ENCODE assay signal across 1 cellular context in the genomic region with DNA sequence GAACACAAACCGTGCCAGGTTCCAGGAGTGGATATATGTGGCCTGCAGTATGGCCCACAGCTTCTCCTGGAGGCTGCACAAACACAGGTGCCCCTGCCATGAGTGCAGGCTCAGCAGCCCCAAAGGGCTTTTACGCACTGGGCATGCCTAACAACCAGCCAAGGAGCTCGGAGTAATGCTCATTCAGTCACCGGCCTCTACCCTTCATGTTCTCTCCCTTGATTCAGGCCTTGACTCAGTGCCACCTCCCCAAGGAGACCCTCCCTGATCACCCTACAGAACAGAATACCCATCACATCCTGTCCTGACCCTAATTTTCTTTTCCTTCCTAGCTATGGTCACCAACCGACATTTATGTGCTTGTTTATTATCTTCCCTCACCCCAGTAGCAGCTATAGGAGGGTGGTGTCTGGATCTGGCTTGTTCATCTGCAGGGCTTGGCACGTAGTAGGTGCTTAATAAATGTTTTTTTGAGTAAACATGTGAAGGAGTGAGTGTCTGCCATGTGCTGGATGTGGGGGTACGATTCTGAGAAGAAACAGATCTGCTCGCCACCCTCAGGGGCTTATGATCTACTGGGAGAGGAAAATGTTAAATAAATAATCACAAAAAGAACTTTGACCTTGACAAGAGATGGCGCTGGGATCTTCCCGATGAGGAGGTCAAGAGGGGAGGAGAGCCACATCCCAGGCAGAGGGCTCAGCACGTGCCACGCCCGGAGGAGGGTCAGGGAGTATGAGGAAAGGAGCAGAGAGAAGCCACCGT.
TF ChIP-seq lines count a peak whose summit lies in the region.

No MANE protein-coding gene starts in this region.

TF ChIP-seq in HepG2, 621 proteins besides CTCF, POLR2A, EP300 and RAD21 (continued from another document and continues in another):
- TF ChIP-seq SMC3 (IDR thresholded peaks at IDR 0.05; ENCODE audit: low read length) (0 out of 2 replicates have a peak, but pooled peaks have one; percentile 5), ARID5B (CRISPR knock-in tag; IDR thresholded peaks at IDR 0.05) (peak; percentile 86), HMG20A (CRISPR knock-in tag; IDR thresholded peaks at IDR 0.05; ENCODE audit: borderline replicate concordance) (peak; percentile 62; the same call in 1 of the 2 replicates), ZXDC (CRISPR knock-in tag; IDR thresholded peaks at IDR 0.05) (no peak), NR2F1 (CRISPR knock-in tag; IDR thresholded peaks at IDR 0.05) (peak; percentile 54 to 74; a peak in 3 of 4 replicates), ZNF737 (CRISPR knock-in tag; IDR thresholded peaks at IDR 0.05; ENCODE audit: borderline replicate concordance) (no peak), MXD4 (CRISPR knock-in tag; IDR thresholded peaks at IDR 0.05) (0 out of 2 replicates have a peak, but pooled peaks have one; percentile 45), ZNF788 (CRISPR knock-in tag; IDR thresholded peaks at IDR 0.05; ENCODE audit: borderline replicate concordance) (0 out of 2 replicates have a peak, but pooled peaks have one; percentile 64), ZNF354B (CRISPR knock-in tag; IDR thresholded peaks at IDR 0.05) (no peak), PITX1 (CRISPR knock-in tag; IDR thresholded peaks at IDR 0.05) (no peak; the same call in 1 of the 2 replicates), REPIN1 (CRISPR knock-in tag; IDR thresholded peaks at IDR 0.05; ENCODE audit: borderline replicate concordance, low read depth) (no peak), PRDM4 (CRISPR knock-in tag; IDR thresholded peaks at IDR 0.05; ENCODE audit: borderline replicate concordance) (no peak), HINFP (CRISPR knock-in tag; IDR thresholded peaks at IDR 0.05; ENCODE audit: low read depth) (no peak), FOSL2 (CRISPR knock-in tag; IDR thresholded peaks at IDR 0.05) (peak; percentile 28; the same call in 1 of the 2 replicates), PHF8 (CRISPR knock-in tag; IDR thresholded peaks at IDR 0.05) (no peak), FOXO1 (CRISPR knock-in tag; IDR thresholded peaks at IDR 0.05) (0 out of 2 replicates have a peak, but pooled peaks have one; percentile 18), FOXA3 (CRISPR knock-in tag; IDR thresholded peaks at IDR 0.05) (peak; percentile 44; the same call in 1 of the 2 replicates), ZNF768 (CRISPR knock-in tag; IDR thresholded peaks at IDR 0.05) (0 out of 2 replicates have a peak, but pooled peaks have one; percentile 26), FOXC1 (CRISPR knock-in tag; IDR thresholded peaks at IDR 0.05; ENCODE audit: borderline replicate concordance) (peak; percentile 26; the same call in 1 of the 2 replicates), GZF1 (CRISPR knock-in tag; IDR thresholded peaks at IDR 0.05) (no peak), KLF12 (CRISPR knock-in tag; IDR thresholded peaks at IDR 0.05; ENCODE audit: borderline replicate concordance) (no peak), MEIS1 (CRISPR knock-in tag; IDR thresholded peaks at IDR 0.05; ENCODE audit: borderline replicate concordance) (no peak), MYPOP (CRISPR knock-in tag; IDR thresholded peaks at IDR 0.05) (no peak), TGIF2 (CRISPR knock-in tag; IDR thresholded peaks at IDR 0.05) (no peak), HHEX (CRISPR knock-in tag; IDR thresholded peaks at IDR 0.05) (no peak), ZNF878 (CRISPR knock-in tag; IDR thresholded peaks at IDR 0.05) (peak; percentile 76; the same call in 1 of the 2 replicates), SAP130 (CRISPR knock-in tag; IDR thresholded peaks at IDR 0.05; ENCODE audit: low read depth) (peak; percentile 50; the same call in 1 of the 2 replicates), ZNF501 (CRISPR knock-in tag; IDR thresholded peaks at IDR 0.05) (0 out of 2 replicates have a peak, but pooled peaks have one; percentile 25)
- TF ChIP-seq, protein P1, sequence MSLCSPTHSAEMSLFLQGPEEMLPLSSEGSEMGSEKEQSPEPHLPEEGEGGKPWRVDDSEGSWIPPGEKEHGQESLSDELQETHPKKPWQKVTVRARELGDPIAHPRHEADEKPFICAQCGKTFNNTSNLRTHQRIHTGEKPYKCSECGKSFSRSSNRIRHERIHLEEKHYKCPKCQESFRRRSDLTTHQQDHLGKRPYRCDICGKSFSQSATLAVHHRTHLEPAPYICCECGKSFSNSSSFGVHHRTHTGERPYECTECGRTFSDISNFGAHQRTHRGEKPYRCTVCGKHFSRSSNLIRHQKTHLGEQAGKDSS (CRISPR knock-in tag; IDR thresholded peaks at IDR 0.05; ENCODE audit: borderline replicate concordance, low read depth): no peak
- TF ChIP-seq, protein P2, sequence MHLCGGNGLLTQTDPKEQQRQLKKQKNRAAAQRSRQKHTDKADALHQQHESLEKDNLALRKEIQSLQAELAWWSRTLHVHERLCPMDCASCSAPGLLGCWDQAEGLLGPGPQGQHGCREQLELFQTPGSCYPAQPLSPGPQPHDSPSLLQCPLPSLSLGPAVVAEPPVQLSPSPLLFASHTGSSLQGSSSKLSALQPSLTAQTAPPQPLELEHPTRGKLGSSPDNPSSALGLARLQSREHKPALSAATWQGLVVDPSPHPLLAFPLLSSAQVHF (CRISPR knock-in tag; IDR thresholded peaks at IDR 0.05): no peak
- TF ChIP-seq, protein P3, sequence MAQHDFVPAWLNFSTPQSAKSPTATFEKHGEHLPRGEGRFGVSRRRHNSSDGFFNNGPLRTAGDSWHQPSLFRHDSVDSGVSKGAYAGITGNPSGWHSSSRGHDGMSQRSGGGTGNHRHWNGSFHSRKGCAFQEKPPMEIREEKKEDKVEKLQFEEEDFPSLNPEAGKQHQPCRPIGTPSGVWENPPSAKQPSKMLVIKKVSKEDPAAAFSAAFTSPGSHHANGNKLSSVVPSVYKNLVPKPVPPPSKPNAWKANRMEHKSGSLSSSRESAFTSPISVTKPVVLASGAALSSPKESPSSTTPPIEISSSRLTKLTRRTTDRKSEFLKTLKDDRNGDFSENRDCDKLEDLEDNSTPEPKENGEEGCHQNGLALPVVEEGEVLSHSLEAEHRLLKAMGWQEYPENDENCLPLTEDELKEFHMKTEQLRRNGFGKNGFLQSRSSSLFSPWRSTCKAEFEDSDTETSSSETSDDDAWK (CRISPR knock-in tag; IDR thresholded peaks at IDR 0.05): no peak
- TF ChIP-seq, protein P4, sequence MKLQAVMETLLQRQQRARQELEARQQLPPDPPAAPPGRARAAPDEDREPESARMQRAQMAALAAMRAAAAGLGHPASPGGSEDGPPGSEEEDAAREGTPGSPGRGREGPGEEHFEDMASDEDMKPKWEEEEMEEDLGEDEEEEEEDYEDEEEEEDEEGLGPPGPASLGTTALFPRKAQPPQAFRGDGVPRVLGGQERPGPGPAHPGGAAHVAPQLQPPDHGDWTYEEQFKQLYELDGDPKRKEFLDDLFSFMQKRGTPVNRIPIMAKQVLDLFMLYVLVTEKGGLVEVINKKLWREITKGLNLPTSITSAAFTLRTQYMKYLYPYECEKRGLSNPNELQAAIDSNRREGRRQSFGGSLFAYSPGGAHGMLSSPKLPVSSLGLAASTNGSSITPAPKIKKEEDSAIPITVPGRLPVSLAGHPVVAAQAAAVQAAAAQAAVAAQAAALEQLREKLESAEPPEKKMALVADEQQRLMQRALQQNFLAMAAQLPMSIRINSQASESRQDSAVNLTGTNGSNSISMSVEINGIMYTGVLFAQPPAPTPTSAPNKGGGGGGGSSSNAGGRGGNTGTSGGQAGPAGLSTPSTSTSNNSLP (IDR thresholded peaks at IDR 0.05; ENCODE audit: low read depth, low read length): 0 out of 2 replicates have a peak, but pooled peaks have one; percentile 32
- TF ChIP-seq, protein P5, sequence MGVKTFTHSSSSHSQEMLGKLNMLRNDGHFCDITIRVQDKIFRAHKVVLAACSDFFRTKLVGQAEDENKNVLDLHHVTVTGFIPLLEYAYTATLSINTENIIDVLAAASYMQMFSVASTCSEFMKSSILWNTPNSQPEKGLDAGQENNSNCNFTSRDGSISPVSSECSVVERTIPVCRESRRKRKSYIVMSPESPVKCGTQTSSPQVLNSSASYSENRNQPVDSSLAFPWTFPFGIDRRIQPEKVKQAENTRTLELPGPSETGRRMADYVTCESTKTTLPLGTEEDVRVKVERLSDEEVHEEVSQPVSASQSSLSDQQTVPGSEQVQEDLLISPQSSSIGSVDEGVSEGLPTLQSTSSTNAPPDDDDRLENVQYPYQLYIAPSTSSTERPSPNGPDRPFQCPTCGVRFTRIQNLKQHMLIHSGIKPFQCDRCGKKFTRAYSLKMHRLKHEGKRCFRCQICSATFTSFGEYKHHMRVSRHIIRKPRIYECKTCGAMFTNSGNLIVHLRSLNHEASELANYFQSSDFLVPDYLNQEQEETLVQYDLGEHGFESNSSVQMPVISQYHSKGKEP (CRISPR knock-in tag; IDR thresholded peaks at IDR 0.05): no peak
- TF ChIP-seq, protein P6, sequence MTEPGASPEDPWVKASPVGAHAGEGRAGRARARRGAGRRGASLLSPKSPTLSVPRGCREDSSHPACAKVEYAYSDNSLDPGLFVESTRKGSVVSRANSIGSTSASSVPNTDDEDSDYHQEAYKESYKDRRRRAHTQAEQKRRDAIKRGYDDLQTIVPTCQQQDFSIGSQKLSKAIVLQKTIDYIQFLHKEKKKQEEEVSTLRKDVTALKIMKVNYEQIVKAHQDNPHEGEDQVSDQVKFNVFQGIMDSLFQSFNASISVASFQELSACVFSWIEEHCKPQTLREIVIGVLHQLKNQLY (CRISPR knock-in tag; IDR thresholded peaks at IDR 0.05): peak; percentile 36; the same call in 1 of the 2 replicates
